In genomic region chr5:111514087-111514486, GRCh38 we compare ENCODE assay signal across 16 cellular contexts. TPM values are rescaled to one million over a fixed set of nuclear protein-coding genes. Genes with fewer than 3 reads are reported as not detected.
A peak's percentile ranks its signal among the peaks of the same experiment; 100 is the strongest.
DNase-seq lines count a peak whose midpoint lies in the region; ATAC-seq and TF ChIP-seq lines count a peak whose summit lies in the region.
"Had no signal": no experiment of that assay in that cellular context is flagged by ENCODE, and none has a peak within 500 bp of the region (broad histone marks: within the 10 kb centered on the region; RNA-seq: fewer than 3 reads in every experiment).

No MANE protein-coding gene starts in this region.

- peaks cover 37% of the 10 kb centered on the region for H3K4me1 Mint-ChIP-seq in activated naive CD8-positive, alpha-beta T cell (ENCODE audit: low read depth)
- H3K4me1 Mint-ChIP-seq in activated naive CD8-positive, alpha-beta T cell treated with anti-CD3 and anti-CD28 coated beads for 36 hours: peaks cover 35% of the 10 kb centered on the region
- H3K4me1 Mint-ChIP-seq in T-helper 17 cell (peaks cover 16% of the 10 kb centered on the region), glutamatergic neuron (ENCODE audit: low read depth, unreplicated experiment) (peaks cover 26% of the 10 kb centered on the region), type B pancreatic cell (ENCODE audit: unreplicated experiment) (peaks cover 28% of the 10 kb centered on the region)

- H3K27me3 Mint-ChIP-seq in activated naive CD8-positive, alpha-beta T cell: no peaks in the 10 kb centered on the region
- no peaks in the 10 kb centered on the region for H3K27me3 Mint-ChIP-seq in activated naive CD8-positive, alpha-beta T cell treated with anti-CD3 and anti-CD28 coated beads for 36 hours
- no peaks in the 10 kb centered on the region for H3K27me3 Mint-ChIP-seq in T-helper 17 cell
- peaks cover 6% of the 10 kb centered on the region for H3K27me3 Mint-ChIP-seq in glutamatergic neuron (ENCODE audit: unreplicated experiment)
- no peaks in the 10 kb centered on the region for H3K27me3 Mint-ChIP-seq in type B pancreatic cell

- no peaks in the 10 kb centered on the region for H3K36me3 Mint-ChIP-seq in activated naive CD8-positive, alpha-beta T cell
- peaks cover 22% of the 10 kb centered on the region for H3K36me3 Mint-ChIP-seq in activated naive CD8-positive, alpha-beta T cell treated with anti-CD3 and anti-CD28 coated beads for 36 hours
- H3K36me3 Mint-ChIP-seq in T-helper 17 cell (ENCODE audit: low read depth) (peaks cover 5% of the 10 kb centered on the region), glutamatergic neuron (ENCODE audit: unreplicated experiment) (no peaks in the 10 kb centered on the region), type B pancreatic cell (no peaks in the 10 kb centered on the region)

- H3K27me3 ChIP-seq in left ventricle myocardium inferior (ENCODE audit: low read depth): no peaks in the 10 kb centered on the region
- H3K27me3 ChIP-seq: foreskin keratinocyte, testis had no signal

- H3K27ac Mint-ChIP-seq in activated naive CD8-positive, alpha-beta T cell: no peak overlapping the region
- H3K27ac Mint-ChIP-seq in activated naive CD8-positive, alpha-beta T cell treated with anti-CD3 and anti-CD28 coated beads for 36 hours: no peak overlapping the region
- no peak overlapping the region for H3K27ac Mint-ChIP-seq in T-helper 17 cell
- peak overlapping the region; percentile 0 for H3K27ac Mint-ChIP-seq in glutamatergic neuron (ENCODE audit: unreplicated experiment)
- H3K27ac Mint-ChIP-seq in type B pancreatic cell: peak overlapping the region; percentile 14

- no peak overlapping the region for H3K4me3 ChIP-seq in left ventricle myocardium inferior

- no peaks in the 10 kb centered on the region for H3K9me3 ChIP-seq in T-helper 17 cell (ENCODE audit: control insufficient read depth, low read length, poor library complexity, severe bottlenecking)
- H3K9me3 ChIP-seq in left ventricle myocardium inferior (replicated peaks): no peaks in the 10 kb centered on the region
- H3K9me3 ChIP-seq: testis had no signal

- no peak for DNase-seq in activated naive CD8-positive, alpha-beta T cell treated with anti-CD3 and anti-CD28 coated beads for 36 hours
- DNase-seq in T-helper 17 cell (no peak), glutamatergic neuron (no peak), type B pancreatic cell (ENCODE audit: extremely low spot score, unreplicated experiment) (no peak), left ventricle myocardium inferior (no peak)
- DNase-seq: activated CD8-positive, alpha-beta memory T cell treated with anti-CD3 and anti-CD28 coated beads, Interleukin-2, amount 50 U/mL, for 4 hours; amygdala; EL; foreskin keratinocyte; midbrain; NCI-H1048; NCI-H2227 treated with DMSO at 0.1 percent for 48 hours; testis had no signal

- ATAC-seq in T-helper 17 cell (no peak), HG02798 (IDR thresholded peaks at IDR 0.05; ENCODE audit: poor library complexity, unreplicated experiment) (no peak), HG02610 (IDR thresholded peaks at IDR 0.05; ENCODE audit: unreplicated experiment) (no peak)
- ATAC-seq: foreskin keratinocyte had no signal

- peak overlapping the region; percentile 41 for H3K4me3 Mint-ChIP-seq in activated naive CD8-positive, alpha-beta T cell
- no peak overlapping the region for H3K4me3 Mint-ChIP-seq in activated naive CD8-positive, alpha-beta T cell treated with anti-CD3 and anti-CD28 coated beads for 36 hours
- H3K4me3 Mint-ChIP-seq in T-helper 17 cell (peak overlapping the region; percentile 9), glutamatergic neuron (ENCODE audit: unreplicated experiment) (peak overlapping the region; percentile 7), type B pancreatic cell (peak overlapping the region; percentile 45)

- TF ChIP-seq CTCF in glutamatergic neuron (IDR thresholded peaks at IDR 0.05; ENCODE audit: partially characterized antibody, unreplicated experiment) (no peak), type B pancreatic cell (conservative IDR thresholded peaks at IDR 0.05) (no peak), left ventricle myocardium inferior (IDR thresholded peaks at IDR 0.05; ENCODE audit: borderline replicate concordance) (no peak)

- intact Hi-C loops in left ventricle myocardium inferior (cut with micrococcal nuclease): no loop called here

- H3K4me1 ChIP-seq in left ventricle myocardium inferior: peaks cover 22% of the 10 kb centered on the region
- H3K4me1 ChIP-seq: testis had no signal

- H3K27ac ChIP-seq in left ventricle myocardium inferior (replicated peaks): no peak overlapping the region
- H3K27ac ChIP-seq: foreskin keratinocyte, testis had no signal

- no peaks in the 10 kb centered on the region for H3K36me3 ChIP-seq in left ventricle myocardium inferior

- H3K9me3 Mint-ChIP-seq in activated naive CD8-positive, alpha-beta T cell (ENCODE audit: low read depth): no peaks in the 10 kb centered on the region
- H3K9me3 Mint-ChIP-seq in activated naive CD8-positive, alpha-beta T cell treated with anti-CD3 and anti-CD28 coated beads for 36 hours: no peaks in the 10 kb centered on the region
- H3K9me3 Mint-ChIP-seq in glutamatergic neuron (ENCODE audit: unreplicated experiment) (peaks cover 6% of the 10 kb centered on the region), type B pancreatic cell (no peaks in the 10 kb centered on the region)

RNA-seq across cellular contexts. Expression of gene STARD4, which starts 1.8 kb away (rescaled TPM):
- 10 to 100 TPM; 71.6 to 71.8 TPM for total RNA-seq in activated naive CD8-positive, alpha-beta T cell treated with anti-CD3 and anti-CD28 coated beads for 36 hours
- total RNA-seq in T-helper 17 cell (10 to 100 TPM; 18.8 to 29.9 TPM), glutamatergic neuron (ENCODE audit: unreplicated experiment) (71.2 TPM), type B pancreatic cell (ENCODE audit: low replicate concordance) (39.1 and 56.6 TPM in 2 replicates), left ventricle myocardium inferior (5.6 TPM)

Comparison
In these comparisons a context has a peak if more than half of its experiments do, and no peak if none do; other contexts are left out.
1. H3K27ac Mint-ChIP-seq: peak in glutamatergic neuron (single experiment) and type B pancreatic cell (single experiment); none in activated naive CD8-positive, alpha-beta T cell (single experiment), activated naive CD8-positive, alpha-beta T cell treated with anti-CD3 and anti-CD28 coated beads for 36 hours (single experiment) and T-helper 17 cell (single experiment).